8 cellular contexts compared by ENCODE assay signal in genomic region chr1:84506729-84507453, GRCh38. TPM values are rescaled to one million over a fixed set of nuclear protein-coding genes. Genes with fewer than 3 reads are reported as not detected.
DNase-seq lines count a peak whose midpoint lies in the region; ATAC-seq and TF ChIP-seq lines count a peak whose summit lies in the region.

No MANE protein-coding gene starts in this region.

- no peaks in the 10 kb centered on the region for H3K27me3 ChIP-seq in skeletal muscle satellite cell (ENCODE audit: control insufficient read depth, insufficient read depth, low read length)

- H3K9me3 ChIP-seq in T-helper 17 cell (ENCODE audit: control insufficient read depth, low read length, poor library complexity, severe bottlenecking) (no peaks in the 10 kb centered on the region), skeletal muscle satellite cell (replicated peaks; ENCODE audit: low read length) (no peaks in the 10 kb centered on the region)

- peak overlapping the region; percentile 98 for H3K27ac Mint-ChIP-seq in T-helper 17 cell

- peak overlapping the region; percentile 93 for H3K9ac ChIP-seq in skeletal muscle satellite cell (ENCODE audit: low read depth, low read length)

- peak overlapping the region; percentile 90 for H3K4me2 ChIP-seq in skeletal muscle satellite cell (ENCODE audit: low read length)

- peaks cover 6% of the 10 kb centered on the region for H3K36me3 ChIP-seq in skeletal muscle satellite cell (ENCODE audit: insufficient read depth, low read length)

- H3K4me3 Mint-ChIP-seq in T-helper 17 cell: peak overlapping the region; percentile 98

- TF ChIP-seq CTCF in fibroblast of the aortic adventitia (IDR thresholded peaks at IDR 0.05; ENCODE audit: insufficient read depth, low read length): no peak

- H3K4me3 ChIP-seq in fibroblast of the aortic adventitia (ENCODE audit: low read depth, low read length) (peak overlapping the region; percentile 82), skeletal muscle satellite cell (ENCODE audit: low read length) (peak overlapping the region; percentile 80)

- peaks cover 28% of the 10 kb centered on the region for H3K4me1 Mint-ChIP-seq in T-helper 17 cell

- peaks cover 5% of the 10 kb centered on the region for H3K36me3 Mint-ChIP-seq in T-helper 17 cell (ENCODE audit: low read depth)

- ATAC-seq in T-helper 17 cell: no peak

- DNase-seq in NCI-H345 treated with DMSO at 0.1 percent for 48 hours (lab: John Stamatoyannopoulos, UW; ENCODE audit: unreplicated experiment): peak; percentile 53
- no peak for DNase-seq in NCI-H345 (lab: John Stamatoyannopoulos, UW)
- no peak for DNase-seq in T-helper 17 cell
- no peak for DNase-seq in fibroblast of the aortic adventitia (ENCODE audit: low read depth)
- no peak for DNase-seq in cortex of kidney (lab: John Stamatoyannopoulos, UW)
- no peak for DNase-seq in NCI-H1436 treated with DMSO at 0.1 percent for 48 hours (lab: John Stamatoyannopoulos, UW)
- no peak for DNase-seq in NCI-H1105 (lab: John Stamatoyannopoulos, UW)

- peaks cover 25% of the 10 kb centered on the region for H3K4me1 ChIP-seq in skeletal muscle satellite cell (ENCODE audit: control insufficient read depth, insufficient read depth, low read length)

- H3K27me3 Mint-ChIP-seq in T-helper 17 cell: no peaks in the 10 kb centered on the region

RNA-seq across cellular contexts. Expression of gene GNG5, which starts 0.5 kb away (rescaled TPM):
- 10 to 100 TPM; 27.6 to 34.8 TPM for total RNA-seq in T-helper 17 cell
- 1.6 and 54.1 TPM in 2 replicates for total RNA-seq in fibroblast of the aortic adventitia (ENCODE audit: low replicate concordance)
- total RNA-seq in skeletal muscle satellite cell (2012; rRNA removed): 33.0 and 37.4 TPM in 2 replicates

RNA-seq across cellular contexts. Expression of gene SPATA1, which starts 0.7 kb away (rescaled TPM):
- total RNA-seq in T-helper 17 cell: 1 to 10 TPM in 1 of 2 donors, not detected in 1; 1.2 TPM
- 0.41 and 3.0 TPM in 2 replicates for total RNA-seq in fibroblast of the aortic adventitia (ENCODE audit: low replicate concordance)
- total RNA-seq in skeletal muscle satellite cell (2012; rRNA removed): under 0.01 and 0.22 TPM in 2 replicates

RNA-seq across cellular contexts. Expression of gene RPF1, which starts 27.8 kb away (rescaled TPM):
- total RNA-seq in T-helper 17 cell (10 to 100 TPM; 41.0 to 52.7 TPM), fibroblast of the aortic adventitia (ENCODE audit: low replicate concordance) (17.9 and 51.6 TPM in 2 replicates)
- 40.1 and 48.3 TPM in 2 replicates for total RNA-seq in skeletal muscle satellite cell (2012; rRNA removed)
